ENCODE assay signal across 17 cellular contexts in the genomic region with DNA sequence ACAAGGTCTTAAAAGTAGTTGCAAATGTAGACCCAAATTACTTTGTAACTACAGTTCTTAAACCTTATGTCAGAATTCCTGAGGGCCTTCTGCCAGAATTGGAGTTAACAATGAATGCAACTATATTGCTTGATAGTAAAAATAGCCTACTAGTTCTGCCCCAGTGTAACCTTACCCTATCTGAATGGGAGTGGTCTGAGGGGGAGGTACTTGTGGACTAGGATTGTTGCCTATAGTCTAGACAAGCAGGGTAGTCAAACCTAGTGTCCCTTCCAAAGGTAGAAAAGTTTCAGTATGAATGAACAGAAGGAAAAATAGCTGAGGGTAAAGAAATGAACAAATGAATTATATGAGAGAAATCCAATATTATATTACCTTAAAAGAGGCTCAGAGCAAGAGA.
"Had no signal": no experiment of that assay in that cellular context is flagged by ENCODE, and none has a peak within 500 bp of the region (broad histone marks: within the 10 kb centered on the region; RNA-seq: fewer than 3 reads in every experiment).

No MANE protein-coding gene starts in this region.

- H3K27ac ChIP-seq: RWPE1 had no signal

- DNase-seq: KBM-7, MV-4-11, NCI-H1048, NCI-H1105, NCI-H1417, NCI-H146, NCI-H1694 treated with DMSO at 0.1 percent for 48 hours, NCI-H1930, NCI-H2081, NCI-H2107, NCI-H2227 treated with DMSO at 0.1 percent for 48 hours, NCI-H524, NCI-H69, NCI-H774, SHP77, SK-N-SH had no signal

- H3K9ac ChIP-seq: SK-N-SH had no signal

- H3K4me2 ChIP-seq: SK-N-SH had no signal

- H3K9me3 ChIP-seq: SK-N-SH had no signal
